In the genomic region with DNA sequence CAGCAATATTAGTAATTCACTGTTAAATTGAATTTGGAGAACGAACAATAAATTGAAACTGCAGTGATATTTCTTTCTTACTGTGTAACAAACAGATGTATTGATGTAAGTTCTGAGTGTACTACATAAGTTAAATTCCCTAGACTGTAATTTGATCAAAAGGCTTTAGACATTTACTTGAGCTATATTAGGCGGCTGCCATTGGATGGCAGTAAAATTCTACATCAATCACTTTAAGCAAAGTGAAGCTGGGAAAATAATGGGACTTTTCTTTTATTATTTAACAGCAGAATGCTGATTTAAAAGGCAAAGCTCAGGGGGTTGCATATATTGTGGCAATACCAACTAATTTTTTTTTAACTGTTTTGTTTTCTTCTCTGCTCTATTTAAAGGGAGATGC, we compare ENCODE assay signal across 9 cellular contexts.
DNase-seq lines count a peak whose midpoint lies in the region; ATAC-seq and TF ChIP-seq lines count a peak whose summit lies in the region.
"Had no signal": no experiment of that assay in that cellular context is flagged by ENCODE, and none has a peak within 500 bp of the region (broad histone marks: within the 10 kb centered on the region; RNA-seq: fewer than 3 reads in every experiment).

No MANE protein-coding gene starts in this region.

- no peak overlapping the region for H3K9ac ChIP-seq in neural cell (ENCODE audit: low read length)

- H3K27me3 ChIP-seq in neural cell (ENCODE audit: insufficient read depth, low read depth, low read length): no peaks in the 10 kb centered on the region

- no peaks in the 10 kb centered on the region for H3F3A ChIP-seq in neural cell (ENCODE audit: insufficient read depth, low read length, poor library complexity, severe bottlenecking)

- DNase-seq in G401 (ENCODE audit: low spot score): peak; percentile 92
- peak; percentile 27 for DNase-seq in NCI-H2081 treated with DMSO at 0.1 percent for 48 hours (lab: John Stamatoyannopoulos, UW)
- peak; percentile 5 to 65 for DNase-seq in T47D (ENCODE audit: low read depth in 1 of 2, low spot score in 1 of 2)
- DNase-seq in effector CD8-positive, alpha-beta T cell (lab: John Stamatoyannopoulos, UW): no peak
- DNase-seq: stimulated activated CD4-positive, alpha-beta T cell treated with anti-CD3 and anti-CD28 coated beads, Interleukin-4, amount 100 ng/mL, for 4 hours had no signal

- H3K9me2 ChIP-seq in neural cell (ENCODE audit: insufficient read depth, low read length): no peaks in the 10 kb centered on the region

- TF ChIP-seq RAD21 in neural cell (conservative IDR thresholded peaks at IDR 0.05): peak; percentile 89

- H3K4me3 ChIP-seq in neural cell (ENCODE audit: low read length): no peak overlapping the region

- in situ Hi-C loops in G401 (cut with HindIII; ENCODE audit: low sequenced_read_pairs) (no loop called here), T47D (cut with HindIII; ENCODE audit: low pct_unique_long_range_greater_than_20kb, low sequenced_read_pairs) (no loop called here)

- peak; percentile 29 for TF ChIP-seq EP300 in neural cell (conservative IDR thresholded peaks at IDR 0.05; ENCODE audit: poor library complexity, severe bottlenecking)

- no peak for ATAC-seq in GM18861 (IDR thresholded peaks at IDR 0.05; ENCODE audit: unreplicated experiment)
- ATAC-seq in GM18517 (IDR thresholded peaks at IDR 0.05; ENCODE audit: unreplicated experiment): no peak
- no peak for ATAC-seq in GM19035 (IDR thresholded peaks at IDR 0.05; ENCODE audit: unreplicated experiment)

- no peak overlapping the region for H3K4me2 ChIP-seq in neural cell (ENCODE audit: low read length)

- H4K20me1 ChIP-seq in neural cell (ENCODE audit: insufficient read depth): no peaks in the 10 kb centered on the region

- no peaks in the 10 kb centered on the region for H3K9me3 ChIP-seq in neural cell (ENCODE audit: low read length)

- no peaks in the 10 kb centered on the region for H3K79me2 ChIP-seq in neural cell (replicated peaks; ENCODE audit: insufficient read depth, low read length)

- no peak overlapping the region for H2AFZ ChIP-seq in neural cell (ENCODE audit: low read depth, low read length)

- no peaks in the 10 kb centered on the region for H3K36me3 ChIP-seq in neural cell (ENCODE audit: insufficient read depth, low read length)

- TF ChIP-seq CTCF in neural cell (IDR thresholded peaks at IDR 0.05; ENCODE audit: poor library complexity, severe bottlenecking): peak; percentile 81

- no peak overlapping the region for H3K27ac ChIP-seq in neural cell (ENCODE audit: low read length)

TF ChIP-seq in neural cell, 6 proteins besides CTCF, POLR2A, EP300 and RAD21:
- TF ChIP-seq POLR2AphosphoS5 (IDR thresholded peaks at IDR 0.05) (no peak), SMC3 (conservative IDR thresholded peaks at IDR 0.05; ENCODE audit: poor library complexity) (peak; percentile 91), MXI1 (conservative IDR thresholded peaks at IDR 0.05; ENCODE audit: poor library complexity, severe bottlenecking) (no peak)
TF ChIP-seq in neural cell: peak in this region for 1.
